Comparison of ENCODE assay signal across 8 cellular contexts in the genomic region with DNA sequence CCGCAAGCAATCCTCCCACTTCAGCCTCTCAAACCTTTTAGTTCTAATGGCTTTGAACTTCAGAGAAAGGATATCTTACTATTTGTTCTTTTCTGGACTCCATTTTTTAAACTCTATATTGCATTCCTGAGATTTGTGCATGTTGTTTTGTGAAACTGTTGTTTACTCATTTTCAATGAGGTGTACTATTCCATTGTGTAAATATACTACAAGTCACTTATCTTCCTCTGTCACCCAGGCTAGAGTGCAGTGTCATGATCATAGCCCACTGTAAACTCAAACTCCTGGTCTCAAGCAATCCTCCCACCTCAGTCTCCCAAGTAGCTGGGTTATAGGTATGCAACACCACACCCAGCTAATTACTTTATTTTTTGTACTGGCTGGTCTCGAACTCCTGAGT. TPM values are rescaled to one million over a fixed set of nuclear protein-coding genes. Genes with fewer than 3 reads are reported as not detected.
"Had no signal": no experiment of that assay in that cellular context is flagged by ENCODE, and none has a peak within 500 bp of the region (broad histone marks: within the 10 kb centered on the region; RNA-seq: fewer than 3 reads in every experiment).

No MANE protein-coding gene starts in this region.

- H3K4me3 ChIP-seq: GM12878 had no signal

- FAIRE-seq: G401.6, GM12878, GM12891, GM12892, GM18507, GM19239 had no signal

- ATAC-seq: GM12878 had no signal

- DNase-seq: GDM1, GF-D8 had no signal

RNA-seq across cellular contexts. Expression of a gene that starts 31.4 kb away (rescaled TPM):
- total RNA-seq: GM12878 had no signal
